Comparison of ENCODE assay signal across 21 cellular contexts in genomic region chr7:85290252-85290651, GRCh38.
A peak's percentile ranks its signal among the peaks of the same experiment; 100 is the strongest.
DNase-seq lines count a peak whose midpoint lies in the region; ATAC-seq and TF ChIP-seq lines count a peak whose summit lies in the region.
"Had no signal": no experiment of that assay in that cellular context is flagged by ENCODE, and none has a peak within 500 bp of the region (broad histone marks: within the 10 kb centered on the region; RNA-seq: fewer than 3 reads in every experiment).

No MANE protein-coding gene starts in this region.

- H3K4me2 ChIP-seq in OCI-LY7 (ENCODE audit: low read length), result peak overlapping the region; percentile 31; the same call in 1 of the 2 replicates

- BruUV-seq in OCI-LY7 (replicated peaks; lab: Mats Ljungman, UMichigan), result no TSS peak

- TF ChIP-seq EP300 in suprapubic skin (IDR thresholded peaks at IDR 0.05), result no peak

- peak; percentile 36 for ATAC-seq in GM21367 (IDR thresholded peaks at IDR 0.05; ENCODE audit: unreplicated experiment)
- peak; percentile 44 for ATAC-seq in HG03469 (IDR thresholded peaks at IDR 0.05; ENCODE audit: unreplicated experiment)
- no peak for ATAC-seq in stimulated activated naive CD8-positive, alpha-beta T cell treated with anti-CD3 and anti-CD28 coated beads, Interleukin-15, amount 100 ng/mL, for 72 hours

- H3K9me3 Mint-ChIP-seq in stimulated activated naive CD8-positive, alpha-beta T cell treated with anti-CD3 and anti-CD28 coated beads, Interleukin-15, amount 100 ng/mL, for 72 hours, result no peaks in the 10 kb centered on the region

- H2AFZ ChIP-seq in OCI-LY7 (ENCODE audit: low read length), result peak overlapping the region; percentile 32; the same call in 1 of the 2 replicates

- H3K27ac Mint-ChIP-seq in stimulated activated naive CD8-positive, alpha-beta T cell treated with anti-CD3 and anti-CD28 coated beads, Interleukin-15, amount 100 ng/mL, for 72 hours, result no peak overlapping the region
- H3K27ac Mint-ChIP-seq: activated naive CD4-positive, alpha-beta T cell treated with anti-CD3 and anti-CD28 coated beads for 36 hours had no signal

- H3K4me1 ChIP-seq in OCI-LY7 (ENCODE audit: insufficient read depth, low read length, poor library complexity, severe bottlenecking) (peaks cover 23% of the 10 kb centered on the region), spleen (peaks cover 0 to 25% (median 1%) of the 10 kb centered on the region in 6 donors), suprapubic skin (peaks cover 3% of the 10 kb centered on the region)
- H3K4me1 ChIP-seq: left ventricle myocardium inferior, SJSA1 had no signal

- CTCF ChIA-PET in OCI-LY7 (lab: Charles Lee; ENCODE audit: unreplicated experiment), result no interaction called here

- no peaks in the 10 kb centered on the region for H3K27me3 Mint-ChIP-seq in stimulated activated naive CD8-positive, alpha-beta T cell treated with anti-CD3 and anti-CD28 coated beads, Interleukin-15, amount 100 ng/mL, for 72 hours

- H3K9me3 ChIP-seq in OCI-LY7 (ENCODE audit: low read length) (no peaks in the 10 kb centered on the region), spleen (no peaks in the 10 kb centered on the region), suprapubic skin (no peaks in the 10 kb centered on the region)
- H3K9me3 ChIP-seq: left ventricle myocardium inferior, SJSA1, tibial nerve had no signal

- H3K79me2 ChIP-seq in OCI-LY7 (ENCODE audit: insufficient read depth, low read depth, low read length), result no peaks in the 10 kb centered on the region

- H4K20me1 ChIP-seq in OCI-LY7 (ENCODE audit: insufficient read depth, low read length), result no peaks in the 10 kb centered on the region

- 66 to 83% (median 75%) methylated on average over 1 of the region's 1 CpG for WGBS in spleen, 5 donors
- 93% methylated on average over 1 of the region's 1 CpG for WGBS in suprapubic skin

- no peaks in the 10 kb centered on the region; the same call in 1 of the 2 replicates for H3K9me2 ChIP-seq in OCI-LY7 (ENCODE audit: insufficient read depth, low read length)

- no peaks in the 10 kb centered on the region for H3K4me1 Mint-ChIP-seq in stimulated activated naive CD8-positive, alpha-beta T cell treated with anti-CD3 and anti-CD28 coated beads, Interleukin-15, amount 100 ng/mL, for 72 hours

- peak overlapping the region; percentile 59 for H3K27ac ChIP-seq in OCI-LY7 (ENCODE audit: low read depth, low read length, poor library complexity, severe bottlenecking)
- peak overlapping the region in 6 of 8 donors; percentile 7 to 68 (median 58) for H3K27ac ChIP-seq in spleen
- H3K27ac ChIP-seq in suprapubic skin, result no peak overlapping the region
- H3K27ac ChIP-seq: left ventricle myocardium inferior, neutrophil, SJSA1, tibial nerve had no signal

- DNase-seq in OCI-LY7 (ENCODE audit: low spot score) (peak; percentile 74), spleen (no peak), amygdala (lab: John Stamatoyannopoulos, UW) (no peak), NCI-H146 treated with DMSO at 0.1 percent for 48 hours (lab: John Stamatoyannopoulos, UW; ENCODE audit: unreplicated experiment) (no peak), suprapubic skin (ENCODE audit: low spot score in 2 of 2) (no peak)
- DNase-seq in stimulated activated naive CD8-positive, alpha-beta T cell treated with anti-CD3 and anti-CD28 coated beads, Interleukin-15, amount 100 ng/mL, for 72 hours, result no peak
- DNase-seq: activated CD4-positive, alpha-beta T cell treated with anti-CD3 and anti-CD28 coated beads for 4 hours; activated naive CD4-positive, alpha-beta T cell treated with anti-CD3 and anti-CD28 coated beads for 36 hours; aorta; effector CD8-positive, alpha-beta T cell; glutamatergic neuron; left ventricle myocardium inferior; MM.1S; NCI-H2029; stimulated activated naive CD4-positive, alpha-beta T cell; T1000 had no signal

- intact Hi-C loops in OCI-LY7 (cut with micrococcal nuclease; ENCODE audit: unreplicated experiment) (loop anchor here (10.0 kb wide), 1 partner anchor 255 kb away; no protein-coding TSS in a partner anchor), spleen (cut with DNase I; ENCODE audit: low total_unique reads) (no loop called here)

- no peak for TF ChIP-seq CTCF in OCI-LY7 (conservative IDR thresholded peaks at IDR 0.05; ENCODE audit: low read length)
- no peak for TF ChIP-seq CTCF in spleen (IDR thresholded peaks at IDR 0.05 in 8 of 11, conservative IDR thresholded peaks at IDR 0.05 in 3 of 11)
- no peak for TF ChIP-seq CTCF in suprapubic skin (IDR thresholded peaks at IDR 0.05)

- no peak overlapping the region for H3K4me3 Mint-ChIP-seq in stimulated activated naive CD8-positive, alpha-beta T cell treated with anti-CD3 and anti-CD28 coated beads, Interleukin-15, amount 100 ng/mL, for 72 hours
- H3K4me3 Mint-ChIP-seq: activated naive CD4-positive, alpha-beta T cell treated with anti-CD3 and anti-CD28 coated beads for 36 hours had no signal

- POLR2A ChIA-PET in OCI-LY7 (lab: Charles Lee), result interaction anchor here (0.5 kb wide), 1 partner anchor 213 kb away, joined by 4 read pairs; no protein-coding TSS in a partner anchor

- H3K4me3 ChIP-seq in OCI-LY7 (ENCODE audit: low read depth, low read length, poor library complexity, severe bottlenecking) (peak overlapping the region; percentile 23), spleen (no peak overlapping the region), suprapubic skin (no peak overlapping the region)
- H3K4me3 ChIP-seq: left ventricle myocardium inferior, SJSA1, tibial nerve had no signal

- H3K36me3 ChIP-seq in OCI-LY7 (ENCODE audit: insufficient read depth, low read length) (no peaks in the 10 kb centered on the region), spleen (no peaks in the 10 kb centered on the region), suprapubic skin (no peaks in the 10 kb centered on the region)
- H3K36me3 ChIP-seq: left ventricle myocardium inferior, neutrophil, SJSA1, tibial nerve had no signal

- no peak for TF ChIP-seq POLR2A in spleen (IDR thresholded peaks at IDR 0.05)
- no peak for TF ChIP-seq POLR2A in suprapubic skin (IDR thresholded peaks at IDR 0.05)

- H3K27me3 ChIP-seq in spleen (replicated peaks in 1 of 7), result no peaks in the 10 kb centered on the region
- H3K27me3 ChIP-seq in suprapubic skin, result no peaks in the 10 kb centered on the region
- H3K27me3 ChIP-seq: neutrophil, tibial nerve had no signal
